Comparison of ENCODE assay signal across 8 cellular contexts in the genomic region with DNA sequence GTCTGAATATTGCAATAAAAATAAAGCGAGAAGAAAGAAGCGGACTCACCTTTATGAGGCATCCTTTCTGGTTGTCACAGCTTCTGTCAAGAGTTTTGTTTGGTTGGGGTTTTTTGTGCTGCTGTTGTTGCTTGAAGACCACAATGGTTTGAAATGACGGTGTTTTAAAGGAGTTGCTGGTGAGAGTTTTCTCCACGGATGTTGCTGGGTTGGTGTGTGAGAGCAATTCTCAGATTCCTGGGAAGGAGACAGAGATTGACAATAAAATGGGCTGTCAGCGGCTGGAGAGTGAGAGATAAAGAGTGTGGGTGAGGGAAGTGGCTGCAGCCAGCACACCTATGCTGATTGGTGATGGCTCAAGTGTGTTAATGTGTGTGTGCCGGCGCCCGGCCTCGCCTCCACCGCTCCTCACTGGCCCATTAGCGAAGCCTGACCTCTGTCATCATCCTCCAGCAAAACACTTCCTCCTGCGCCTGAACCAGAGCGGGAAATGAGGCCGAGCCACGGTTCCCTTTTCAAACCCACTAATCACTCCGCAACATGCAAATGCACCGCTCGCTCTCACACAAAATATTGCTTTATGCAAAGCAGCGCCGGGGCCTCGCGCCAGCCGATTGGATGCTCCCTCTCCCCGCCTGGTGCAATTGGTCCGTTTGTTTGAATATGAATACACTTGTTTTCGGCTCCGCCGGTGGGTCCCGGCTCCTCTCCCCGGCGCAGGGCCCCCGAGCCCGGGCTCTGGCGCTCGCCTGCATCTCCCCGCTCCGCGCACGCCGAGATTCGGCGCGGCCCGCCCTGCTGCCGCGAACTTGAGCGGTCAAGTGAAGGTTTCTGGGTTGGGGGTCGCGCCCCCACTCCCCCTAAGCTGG. TPM values are rescaled to one million over a fixed set of nuclear protein-coding genes. Genes with fewer than 3 reads are reported as not detected.
DNase-seq lines count a peak whose midpoint lies in the region; ATAC-seq and TF ChIP-seq lines count a peak whose summit lies in the region.

Gene PAX6 (minus strand): TSS at position 544 of the 869 bp plus-strand sequence. CDS start 4,911 bp downstream, outside the sequence.

- peak within 1 kb of the TSS; percentile 89 for H3K4me3 ChIP-seq in astrocyte of the cerebellum (ENCODE audit: low read depth, low read length)
- peak within 1 kb of the TSS; percentile 33 for H3K4me3 ChIP-seq in iPS-11a (ENCODE audit: low read depth, low read length)

- no peak for TF ChIP-seq CTCF in astrocyte of the cerebellum (IDR thresholded peaks at IDR 0.05; ENCODE audit: low read depth, low read length, missing control alignments)

- DNase-seq in DMS79 treated with DMSO at 0.1 percent for 48 hours (lab: John Stamatoyannopoulos, UW) (peak; percentile 95), HK-2 (ENCODE audit: unreplicated experiment) (peak; percentile 93), NOMO-1 treated with dmso at 0.1 percent for 144 hours (lab: John Stamatoyannopoulos, UW; ENCODE audit: unreplicated experiment) (peak; percentile 91), astrocyte of the cerebellum (ENCODE audit: low read depth) (peak; percentile 99), renal cortical epithelial cell (ENCODE audit: low read depth) (peak; percentile 83), NK-92 (lab: John Stamatoyannopoulos, UW; ENCODE audit: unreplicated experiment) (no peak)

- in situ Hi-C loops in astrocyte of the cerebellum (cut with HindIII; ENCODE audit: low sequenced_read_pairs), result loop anchor here (5.0 kb wide), 1 partner anchor 299 kb away; no protein-coding TSS in a partner anchor

- ATAC-seq in GM21381 (IDR thresholded peaks at IDR 0.05; ENCODE audit: unreplicated experiment), result peak; percentile 70

RNA-seq across cellular contexts. Expression of gene PAX6, which starts in this region (rescaled TPM):
- total RNA-seq in renal cortical epithelial cell, result 4.2 and 6.5 TPM in 2 replicates
